ENCODE assay signal across 8 cellular contexts in the genomic region with DNA sequence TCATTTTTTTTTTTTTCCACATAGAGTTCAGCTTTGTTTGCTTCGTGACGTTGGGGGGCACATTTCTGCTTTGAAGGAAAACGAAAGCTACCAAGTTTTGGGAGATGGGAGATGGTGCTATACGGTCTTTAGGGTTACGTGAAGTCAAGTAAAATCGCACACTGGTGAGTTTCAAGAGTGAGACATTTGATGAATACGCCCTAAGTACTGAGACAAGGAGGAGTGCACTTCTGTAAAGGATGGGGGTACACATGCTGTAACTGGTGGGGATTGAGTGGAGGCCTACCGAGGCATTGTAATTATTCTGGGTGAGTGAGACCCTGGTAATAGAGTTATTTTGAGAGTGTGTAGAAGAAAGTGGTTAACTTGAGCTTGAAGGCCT. TPM values are rescaled to one million over a fixed set of nuclear protein-coding genes. Genes with fewer than 3 reads are reported as not detected.
A peak's percentile ranks its signal among the peaks of the same experiment; 100 is the strongest.
DNase-seq lines count a peak whose midpoint lies in the region; ATAC-seq and TF ChIP-seq lines count a peak whose summit lies in the region.

No MANE protein-coding gene starts in this region.

- H3K27me3 ChIP-seq in KMS-11 (ENCODE audit: insufficient read depth, low read depth) = no peaks in the 10 kb centered on the region
- no peaks in the 10 kb centered on the region for H3K27me3 ChIP-seq in body of pancreas
- no peaks in the 10 kb centered on the region for H3K27me3 ChIP-seq in layer of hippocampus (ENCODE audit: control insufficient read depth, insufficient read depth, low read length)
- no peaks in the 10 kb centered on the region for H3K27me3 ChIP-seq in suprapubic skin

- H2AFZ ChIP-seq in KMS-11 (ENCODE audit: low read depth) = peak overlapping the region; percentile 95

- DNase-seq in CD14-positive monocyte (ENCODE audit: low spot score) = no peak
- no peak for DNase-seq in body of pancreas
- DNase-seq in suprapubic skin (ENCODE audit: low spot score in 2 of 2) = no peak
- no peak for DNase-seq in stimulated activated naive CD4-positive, alpha-beta T cell treated with Interleukin-2 at 50 U/mL for 16 hours (lab: John Stamatoyannopoulos, UW)
- DNase-seq in SHP77 (lab: John Stamatoyannopoulos, UW) = no peak

- peak overlapping the region; percentile 91 for H3K4me2 ChIP-seq in KMS-11

- ATAC-seq in body of pancreas (no peak), HG03342 (IDR thresholded peaks at IDR 0.05; ENCODE audit: unreplicated experiment) (no peak)

- 1% methylated on average over 8 of the region's 8 CpGs for WGBS in body of pancreas, 2 donors
- 23% methylated on average over 8 of the region's 8 CpGs for WGBS in suprapubic skin

- H3K4me3 ChIP-seq in KMS-11 (IDR thresholded peaks at IDR 0.05; ENCODE audit: insufficient read depth, low read depth, low read length) (no peak overlapping the region), body of pancreas (peak overlapping the region in 1 of 2 donors; percentile 58), suprapubic skin (peak overlapping the region; percentile 58)

- TF ChIP-seq POLR2A in body of pancreas (IDR thresholded peaks at IDR 0.05) (no peak), suprapubic skin (IDR thresholded peaks at IDR 0.05) (no peak)

- no peaks in the 10 kb centered on the region for H3K9me3 ChIP-seq in body of pancreas
- H3K9me3 ChIP-seq in suprapubic skin = no peaks in the 10 kb centered on the region

- TF ChIP-seq CTCF in CD14-positive monocyte (IDR thresholded peaks at IDR 0.05) (no peak), KMS-11 (conservative IDR thresholded peaks at IDR 0.05; ENCODE audit: low read depth, low read length) (no peak), body of pancreas (IDR thresholded peaks at IDR 0.05) (no peak), suprapubic skin (IDR thresholded peaks at IDR 0.05) (no peak)

- no peaks in the 10 kb centered on the region for H3K79me2 ChIP-seq in KMS-11 (ENCODE audit: insufficient read depth, low read depth)

- peak overlapping the region; percentile 77 for H3K27ac ChIP-seq in KMS-11
- peak overlapping the region; percentile 35 to 90 (median 74) for H3K27ac ChIP-seq in body of pancreas
- peak overlapping the region; percentile 71 for H3K27ac ChIP-seq in layer of hippocampus (ENCODE audit: low read depth, low read length)
- peak overlapping the region; percentile 83 for H3K27ac ChIP-seq in suprapubic skin

- H3K4me1 Mint-ChIP-seq in CD14-positive monocyte = peaks cover 45% of the 10 kb centered on the region

- H3K9ac ChIP-seq in KMS-11 = peak overlapping the region; percentile 81

- peak overlapping the region; percentile 89 to 98 (median 91) for H3K27ac Mint-ChIP-seq in CD14-positive monocyte

- intact Hi-C loops in CD14-positive monocyte (cut with micrococcal nuclease) = no loop called here
- intact Hi-C loops in body of pancreas (cut with DNase I) = no loop called here

- peaks cover 2 to 3% of the 10 kb centered on the region in 2 donors for H3K36me3 Mint-ChIP-seq in CD14-positive monocyte

- TF ChIP-seq EP300 in suprapubic skin (IDR thresholded peaks at IDR 0.05) = no peak

- H3K9me3 Mint-ChIP-seq in CD14-positive monocyte = peaks cover 0 to 3% (median 0%) of the 10 kb centered on the region in 7 donors

- H3K4me3 Mint-ChIP-seq in CD14-positive monocyte = peak overlapping the region; percentile 94 to 95

- peaks cover 20% of the 10 kb centered on the region for H3K4me1 ChIP-seq in KMS-11 (ENCODE audit: low read depth, poor library complexity, severe bottlenecking)
- peaks cover 4% of the 10 kb centered on the region for H3K4me1 ChIP-seq in body of pancreas
- H3K4me1 ChIP-seq in suprapubic skin = peaks cover 10% of the 10 kb centered on the region

- H3K27me3 Mint-ChIP-seq in CD14-positive monocyte (ENCODE audit: low read depth in 3 of 3) = no peaks in the 10 kb centered on the region

- no peaks in the 10 kb centered on the region for H4K20me1 ChIP-seq in KMS-11 (ENCODE audit: insufficient read depth)

- H3K36me3 ChIP-seq in KMS-11 (ENCODE audit: insufficient read depth) (no peaks in the 10 kb centered on the region), body of pancreas (replicated peaks in 1 of 2; ENCODE audit: insufficient read depth in 1 of 2, low read depth in 2 of 2) (no peaks in the 10 kb centered on the region), suprapubic skin (no peaks in the 10 kb centered on the region)

RNA-seq across cellular contexts. Expression of a gene that starts 0.5 kb away (rescaled TPM):
- polyA plus RNA-seq in CD14-positive monocyte = 100 to 1,000 TPM; 318 to 374 TPM
- total RNA-seq in body of pancreas = 10 to 100 TPM; 36.3 to 65.1 TPM
- 10 to 100 TPM; 72.6 to 89.6 (median 79.6) TPM for total RNA-seq in suprapubic skin

RNA-seq across cellular contexts. Expression of a gene that starts 0.7 kb away (rescaled TPM):
- polyA plus RNA-seq in CD14-positive monocyte = under 1 TPM in 1 of 2 donors, not detected in 1; 0.86 TPM
- total RNA-seq in body of pancreas (10 to 100 TPM in 1 of 2 donors, 1 to 10 TPM in 1; 2.1 to 35.3 TPM), suprapubic skin (1 to 10 TPM in 2 of 4 donors, under 1 TPM in 2; 0.72 to 8.0 (median 1.9) TPM)
